In genomic region chr10:13019280-13019679, GRCh38 we compare ENCODE assay signal across 1 cellular context.
TF ChIP-seq lines count a peak whose summit lies in the region.

No MANE protein-coding gene starts in this region.

TF ChIP-seq in HepG2, 621 proteins besides CTCF, POLR2A, EP300 and RAD21 (continued from another document):
- no peak for TF ChIP-seq FOXO4 (CRISPR knock-in tag; conservative IDR thresholded peaks at IDR 0.05)
- no peak for TF ChIP-seq ZBTB7A (CRISPR knock-in tag; IDR thresholded peaks at IDR 0.05)
- TF ChIP-seq RAD51 (IDR thresholded peaks at IDR 0.05; ENCODE audit: borderline replicate concordance) = peak; percentile 82
TF ChIP-seq in HepG2: peak in this region for 2.
